8 cellular contexts compared by ENCODE assay signal in the genomic region with DNA sequence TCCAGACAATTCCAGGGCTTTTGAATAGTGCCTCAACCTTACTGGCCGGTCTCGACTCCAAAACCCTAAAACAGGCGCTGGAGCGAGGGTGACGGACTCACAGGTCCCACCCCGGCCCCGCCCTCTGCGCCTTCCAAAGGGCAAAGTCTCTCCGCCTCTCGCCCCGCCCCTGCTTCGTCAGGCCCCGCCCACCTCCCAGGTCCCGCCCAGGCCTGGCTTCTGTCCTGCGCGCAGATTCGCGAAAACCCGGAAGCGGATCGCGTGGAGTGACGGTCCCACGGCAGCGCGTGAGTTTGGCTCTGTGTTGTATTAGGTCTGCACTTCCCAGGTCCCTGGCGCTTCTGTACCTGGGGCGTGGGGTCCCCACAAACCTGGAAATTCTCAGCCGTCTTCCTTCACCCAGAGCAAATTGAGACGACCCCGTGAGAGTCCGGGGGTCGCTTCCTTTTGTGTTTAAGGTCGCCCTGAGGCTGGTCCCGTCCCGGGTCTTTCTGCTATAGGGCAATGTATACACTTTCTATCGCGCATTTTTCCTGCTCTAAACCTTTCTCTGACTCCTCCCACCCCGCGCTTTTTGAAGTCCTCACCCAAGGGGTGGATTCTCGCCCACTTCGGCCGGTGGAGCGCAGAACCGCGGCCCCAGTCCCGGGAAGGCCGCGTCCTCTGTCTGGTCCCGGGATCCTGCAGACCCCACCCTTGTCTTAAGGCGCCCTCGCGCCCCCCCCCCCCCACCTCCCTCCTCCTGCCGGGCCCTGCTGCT. TPM values are rescaled to one million over a fixed set of nuclear protein-coding genes. Genes with fewer than 3 reads are reported as not detected.
DNase-seq lines count a peak whose midpoint lies in the region; TF ChIP-seq lines count a peak whose summit lies in the region.

A gene (plus strand): TSS at position 231 of the 760 bp plus-strand sequence. CDS start 16,090 bp downstream, outside the sequence.

- CTCF ChIA-PET in HEK293 (lab: Yijun Ruan, JAX) = no interaction called here

- H3K4me3 ChIP-seq in HEK293 (ENCODE audit: low read depth, low read length) = peak within 1 kb of the TSS; percentile 73
- H3K4me3 ChIP-seq in iPS-15b (ENCODE audit: low read depth, low read length) = peak within 1 kb of the TSS; percentile 80
- peak within 1 kb of the TSS; percentile 72 for H3K4me3 ChIP-seq in skeletal muscle cell (ENCODE audit: low read depth, low read length)

- POLR2A ChIA-PET in HEK293 (lab: Yijun Ruan, JAX) = no interaction called here

- DNase-seq in ELF-1 (ENCODE audit: low read depth, low spot score) = peak; percentile 88
- DNase-seq in NCI-H146 treated with DMSO at 0.1 percent for 48 hours (lab: John Stamatoyannopoulos, UW; ENCODE audit: unreplicated experiment) = peak; percentile 68
- peak; percentile 92 for DNase-seq in UCSD-AML1 (lab: John Stamatoyannopoulos, UW; ENCODE audit: unreplicated experiment)
- peak; percentile 36 for DNase-seq in skeletal muscle cell (ENCODE audit: low read depth)
- no peak for DNase-seq in NCI-H1105 treated with DMSO at 0.1 percent for 48 hours (lab: John Stamatoyannopoulos, UW)

- H3K27ac Mint-ChIP-seq in brain = peak within 1 kb of the TSS; percentile 72 to 98 (median 94)

- no peak within 1 kb of the TSS for H3K27ac ChIP-seq in HEK293 (ENCODE audit: extremely low read depth, low read depth, low read length)

- H3K9me3 Mint-ChIP-seq in brain = peaks cover 0 to 5% (median 3%) of the 10 kb centered on the region in 5 experiments

- peak within 1 kb of the TSS; percentile 65 for H3K9ac ChIP-seq in iPS-15b (ENCODE audit: low read depth, low read length)

- H3K4me1 ChIP-seq in HEK293 (ENCODE audit: control insufficient read depth, insufficient read depth, low read length) = no peaks in the 10 kb centered on the region
- H3K4me1 ChIP-seq in iPS-15b (ENCODE audit: control insufficient read depth, insufficient read depth, low read length) = peaks cover 6% of the 10 kb centered on the region

- no peaks in the 10 kb centered on the region for H3K27me3 ChIP-seq in iPS-15b (ENCODE audit: control insufficient read depth, insufficient read depth, low read length)

- peaks cover 15% of the 10 kb centered on the region for H3K27me3 Mint-ChIP-seq in brain

- H3K4me1 Mint-ChIP-seq in brain = peaks cover 54% of the 10 kb centered on the region

- H3K36me3 ChIP-seq in HEK293 (ENCODE audit: control insufficient read depth in 2 of 2, insufficient read depth in 1 of 2, low read length in 2 of 2) (no peaks in the 10 kb centered on the region), iPS-15b (ENCODE audit: control insufficient read depth, insufficient read depth, low read length) (no peaks in the 10 kb centered on the region)

- H3K9me3 ChIP-seq in HEK293 (ENCODE audit: control insufficient read depth, insufficient read depth, low read depth, low read length) (peaks cover 2% of the 10 kb centered on the region), iPS-15b (ENCODE audit: control insufficient read depth, insufficient read depth, low read length) (no peaks in the 10 kb centered on the region)

- no peak for TF ChIP-seq CTCF in HEK293 (tag by site-specific recombination; IDR thresholded peaks at IDR 0.05)
- no peak for TF ChIP-seq CTCF in brain (conservative IDR thresholded peaks at IDR 0.05)

- H3K36me3 Mint-ChIP-seq in brain = peaks cover 13% of the 10 kb centered on the region

- H3K4me3 Mint-ChIP-seq in brain = peak within 1 kb of the TSS; percentile 96 to 99 (median 98)

TF ChIP-seq in HEK293, 187 proteins besides CTCF, POLR2A, EP300 and RAD21:
- TF ChIP-seq ZFP69B (tag by site-specific recombination; IDR thresholded peaks at IDR 0.05) (peak; percentile 67; the same call in 1 of the 2 replicates), ZXDB (tag by site-specific recombination; IDR thresholded peaks at IDR 0.05) (0 out of 2 replicates have a peak, but pooled peaks have one; percentile 11), ZNF335 (tag by site-specific recombination; conservative IDR thresholded peaks at IDR 0.05) (peak; percentile 55), ZNF76 (tag by site-specific recombination; IDR thresholded peaks at IDR 0.05; ENCODE audit: borderline replicate concordance, low read depth) (no peak), KLF8 (tag by site-specific recombination; IDR thresholded peaks at IDR 0.05) (peak; percentile 53; the same call in 1 of the 2 replicates), ZBTB17 (tag by site-specific recombination; IDR thresholded peaks at IDR 0.05) (0 out of 2 replicates have a peak, but pooled peaks have one; percentile 22), SP2 (tag by site-specific recombination; IDR thresholded peaks at IDR 0.05) (peak; percentile 79), ZNF223 (tag by site-specific recombination; IDR thresholded peaks at IDR 0.05) (no peak), ZNF266 (tag by site-specific recombination; IDR thresholded peaks at IDR 0.05; ENCODE audit: low read depth) (peak; percentile 95), ZBTB8A (tag by site-specific recombination; IDR thresholded peaks at IDR 0.05) (peak; percentile 98), SP3 (tag by site-specific recombination; IDR thresholded peaks at IDR 0.05) (peak; percentile 61), ZNF558 (tag by site-specific recombination; IDR thresholded peaks at IDR 0.05) (no peak), RBAK (tag by site-specific recombination; IDR thresholded peaks at IDR 0.05) (no peak)
- TF ChIP-seq, protein P1, sequence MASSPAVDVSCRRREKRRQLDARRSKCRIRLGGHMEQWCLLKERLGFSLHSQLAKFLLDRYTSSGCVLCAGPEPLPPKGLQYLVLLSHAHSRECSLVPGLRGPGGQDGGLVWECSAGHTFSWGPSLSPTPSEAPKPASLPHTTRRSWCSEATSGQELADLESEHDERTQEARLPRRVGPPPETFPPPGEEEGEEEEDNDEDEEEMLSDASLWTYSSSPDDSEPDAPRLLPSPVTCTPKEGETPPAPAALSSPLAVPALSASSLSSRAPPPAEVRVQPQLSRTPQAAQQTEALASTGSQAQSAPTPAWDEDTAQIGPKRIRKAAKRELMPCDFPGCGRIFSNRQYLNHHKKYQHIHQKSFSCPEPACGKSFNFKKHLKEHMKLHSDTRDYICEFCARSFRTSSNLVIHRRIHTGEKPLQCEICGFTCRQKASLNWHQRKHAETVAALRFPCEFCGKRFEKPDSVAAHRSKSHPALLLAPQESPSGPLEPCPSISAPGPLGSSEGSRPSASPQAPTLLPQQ (tag by site-specific recombination; IDR thresholded peaks at IDR 0.05) = no peak
- TF ChIP-seq, protein P2, sequence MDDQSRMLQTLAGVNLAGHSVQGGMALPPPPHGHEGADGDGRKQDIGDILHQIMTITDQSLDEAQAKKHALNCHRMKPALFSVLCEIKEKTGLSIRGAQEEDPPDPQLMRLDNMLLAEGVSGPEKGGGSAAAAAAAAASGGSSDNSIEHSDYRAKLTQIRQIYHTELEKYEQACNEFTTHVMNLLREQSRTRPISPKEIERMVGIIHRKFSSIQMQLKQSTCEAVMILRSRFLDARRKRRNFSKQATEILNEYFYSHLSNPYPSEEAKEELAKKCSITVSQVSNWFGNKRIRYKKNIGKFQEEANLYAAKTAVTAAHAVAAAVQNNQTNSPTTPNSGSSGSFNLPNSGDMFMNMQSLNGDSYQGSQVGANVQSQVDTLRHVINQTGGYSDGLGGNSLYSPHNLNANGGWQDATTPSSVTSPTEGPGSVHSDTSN (CRISPR knock-in tag; IDR thresholded peaks at IDR 0.05) = no peak
- TF ChIP-seq, protein P3, sequence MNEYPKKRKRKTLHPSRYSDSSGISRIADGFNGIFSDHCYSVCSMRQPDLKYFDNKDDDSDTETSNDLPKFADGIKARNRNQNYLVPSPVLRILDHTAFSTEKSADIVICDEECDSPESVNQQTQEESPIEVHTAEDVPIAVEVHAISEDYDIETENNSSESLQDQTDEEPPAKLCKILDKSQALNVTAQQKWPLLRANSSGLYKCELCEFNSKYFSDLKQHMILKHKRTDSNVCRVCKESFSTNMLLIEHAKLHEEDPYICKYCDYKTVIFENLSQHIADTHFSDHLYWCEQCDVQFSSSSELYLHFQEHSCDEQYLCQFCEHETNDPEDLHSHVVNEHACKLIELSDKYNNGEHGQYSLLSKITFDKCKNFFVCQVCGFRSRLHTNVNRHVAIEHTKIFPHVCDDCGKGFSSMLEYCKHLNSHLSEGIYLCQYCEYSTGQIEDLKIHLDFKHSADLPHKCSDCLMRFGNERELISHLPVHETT (tag by site-specific recombination; IDR thresholded peaks at IDR 0.05) = peak; percentile 22; the same call in 1 of the 2 replicates
- TF ChIP-seq, protein P4, sequence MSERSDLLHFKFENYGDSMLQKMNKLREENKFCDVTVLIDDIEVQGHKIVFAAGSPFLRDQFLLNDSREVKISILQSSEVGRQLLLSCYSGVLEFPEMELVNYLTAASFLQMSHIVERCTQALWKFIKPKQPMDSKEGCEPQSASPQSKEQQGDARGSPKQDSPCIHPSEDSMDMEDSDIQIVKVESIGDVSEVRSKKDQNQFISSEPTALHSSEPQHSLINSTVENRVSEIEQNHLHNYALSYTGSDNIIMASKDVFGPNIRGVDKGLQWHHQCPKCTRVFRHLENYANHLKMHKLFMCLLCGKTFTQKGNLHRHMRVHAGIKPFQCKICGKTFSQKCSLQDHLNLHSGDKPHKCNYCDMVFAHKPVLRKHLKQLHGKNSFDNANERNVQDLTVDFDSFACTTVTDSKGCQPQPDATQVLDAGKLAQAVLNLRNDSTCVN (tag by site-specific recombination; optimal IDR thresholded peaks at IDR 0.05) = peak; percentile 36

RNA-seq across cellular contexts. Expression of the gene that starts here (rescaled TPM):
- polyA plus RNA-seq in brain (ENCODE audit: insufficient read depth, low read depth, low replicate concordance) = 0.53 TPM
